ENCODE assay signal across 20 cellular contexts in genomic region chr17:2974347-2974746, GRCh38.
DNase-seq lines count a peak whose midpoint lies in the region; ATAC-seq and TF ChIP-seq lines count a peak whose summit lies in the region.
"Had no signal": no experiment of that assay in that cellular context is flagged by ENCODE, and none has a peak within 500 bp of the region (broad histone marks: within the 10 kb centered on the region; RNA-seq: fewer than 3 reads in every experiment).

No MANE protein-coding gene starts in this region.

- H3K4me1 Mint-ChIP-seq in activated naive CD4-positive, alpha-beta T cell treated with anti-CD3 and anti-CD28 coated beads, Interleukin-2, amount 50 U/mL, for 24 hours: no peaks in the 10 kb centered on the region
- H3K4me1 Mint-ChIP-seq in Caco-2 (ENCODE audit: low read depth, unreplicated experiment): no peaks in the 10 kb centered on the region
- H3K4me1 Mint-ChIP-seq in immature natural killer cell: peaks cover 8 to 37% of the 10 kb centered on the region in 2 donors
- H3K4me1 Mint-ChIP-seq in activated CD8-positive, alpha-beta memory T cell treated with anti-CD3 and anti-CD28 coated beads, Interleukin-2, amount 10 ng/mL, durations not matched to agents 7 days and 5 days: no peaks in the 10 kb centered on the region
- H3K4me1 Mint-ChIP-seq: CD14-positive monocyte; CD8-positive, alpha-beta memory T cell had no signal

- H3K9me3 ChIP-seq in Caco-2 (no peaks in the 10 kb centered on the region), HEK293 (ENCODE audit: control insufficient read depth, insufficient read depth, low read depth, low read length) (no peaks in the 10 kb centered on the region)
- H3K9me3 ChIP-seq: BE2C had no signal

- H3K4me1 ChIP-seq in Caco-2 (peaks cover 9% of the 10 kb centered on the region; the same call in 1 of the 2 replicates), HEK293 (ENCODE audit: control insufficient read depth, insufficient read depth, low read length) (peaks cover 6% of the 10 kb centered on the region; the same call in 1 of the 2 replicates)
- H3K4me1 ChIP-seq: BE2C had no signal

- intact Hi-C loops in Caco-2 (cut with micrococcal nuclease; ENCODE audit: unreplicated experiment): no loop called here

- no peaks in the 10 kb centered on the region for H3K27me3 ChIP-seq in Caco-2 (replicated peaks; ENCODE audit: control insufficient read depth, insufficient read depth, low read length)
- H3K27me3 ChIP-seq: BE2C; BLaER1 treated with 17β-estradiol and CSF1 and Interleukin-3, amounts not matched to agents 10 nM and 100 nM had no signal

- BruUV-seq in Caco-2 (replicated peaks; lab: Mats Ljungman, UMichigan): no TSS peak

- no peaks in the 10 kb centered on the region for H3K9me3 Mint-ChIP-seq in activated naive CD4-positive, alpha-beta T cell treated with anti-CD3 and anti-CD28 coated beads, Interleukin-2, amount 50 U/mL, for 24 hours
- H3K9me3 Mint-ChIP-seq in Caco-2 (ENCODE audit: unreplicated experiment) (peaks cover 10% of the 10 kb centered on the region), immature natural killer cell (no peaks in the 10 kb centered on the region)
- H3K9me3 Mint-ChIP-seq in activated CD8-positive, alpha-beta memory T cell treated with anti-CD3 and anti-CD28 coated beads, Interleukin-2, amount 10 ng/mL, durations not matched to agents 7 days and 5 days (ENCODE audit: low read depth): no peaks in the 10 kb centered on the region
- H3K9me3 Mint-ChIP-seq: CD4-positive, alpha-beta T cell; CD8-positive, alpha-beta memory T cell had no signal

- H3K36me3 ChIP-seq in Caco-2 (ENCODE audit: control insufficient read depth, insufficient read depth, low read length): no peaks in the 10 kb centered on the region
- no peaks in the 10 kb centered on the region for H3K36me3 ChIP-seq in HEK293 (ENCODE audit: control insufficient read depth in 2 of 2, insufficient read depth in 1 of 2, low read length in 2 of 2)
- H3K36me3 ChIP-seq: BE2C had no signal

- ATAC-seq in activated CD8-positive, alpha-beta memory T cell treated with anti-CD3 and anti-CD28 coated beads, Interleukin-2, amount 10 ng/mL, durations not matched to agents 7 days and 5 days: no peak
- ATAC-seq: A549 had no signal

- TF ChIP-seq CTCF in Caco-2 (IDR thresholded peaks at IDR 0.05; ENCODE audit: insufficient read depth in 1 of 2, low read depth in 1 of 2, low read length in 1 of 2, severe bottlenecking in 1 of 2, unreplicated experiment in 1 of 2) (no peak), HEK293 (tag by site-specific recombination; IDR thresholded peaks at IDR 0.05) (no peak)

- CTCF ChIA-PET in Caco-2 (lab: Charles Lee): no interaction called here
- CTCF ChIA-PET in HEK293 (lab: Yijun Ruan, JAX): no interaction called here
- CTCF ChIA-PET in activated CD8-positive, alpha-beta memory T cell treated with anti-CD3 and anti-CD28 coated beads, Interleukin-2, amount 10 ng/mL, durations not matched to agents 7 days and 5 days (lab: Charles Lee): no interaction called here

- H3K27ac Mint-ChIP-seq in activated naive CD4-positive, alpha-beta T cell treated with anti-CD3 and anti-CD28 coated beads, Interleukin-2, amount 50 U/mL, for 24 hours: peak overlapping the region; percentile 19
- peak overlapping the region; percentile 18 for H3K27ac Mint-ChIP-seq in Caco-2 (ENCODE audit: unreplicated experiment)
- peak overlapping the region in 4 of 6 donors; percentile 14 to 77 (median 34) for H3K27ac Mint-ChIP-seq in immature natural killer cell
- no peak overlapping the region for H3K27ac Mint-ChIP-seq in activated CD8-positive, alpha-beta memory T cell treated with anti-CD3 and anti-CD28 coated beads, Interleukin-2, amount 10 ng/mL, durations not matched to agents 7 days and 5 days
- H3K27ac Mint-ChIP-seq: CD4-positive, alpha-beta T cell; CD8-positive, alpha-beta memory T cell had no signal

- no peaks in the 10 kb centered on the region for H3K27me3 Mint-ChIP-seq in activated naive CD4-positive, alpha-beta T cell treated with anti-CD3 and anti-CD28 coated beads, Interleukin-2, amount 50 U/mL, for 24 hours
- no peaks in the 10 kb centered on the region for H3K27me3 Mint-ChIP-seq in Caco-2 (ENCODE audit: insufficient read depth, unreplicated experiment)
- H3K27me3 Mint-ChIP-seq in immature natural killer cell (ENCODE audit: low read depth in 3 of 3): peaks cover 3 to 37% (median 9%) of the 10 kb centered on the region in 3 donors
- no peaks in the 10 kb centered on the region for H3K27me3 Mint-ChIP-seq in activated CD8-positive, alpha-beta memory T cell treated with anti-CD3 and anti-CD28 coated beads, Interleukin-2, amount 10 ng/mL, durations not matched to agents 7 days and 5 days
- H3K27me3 Mint-ChIP-seq: CD4-positive, alpha-beta T cell had no signal

- no peak overlapping the region for H3K4me3 Mint-ChIP-seq in activated naive CD4-positive, alpha-beta T cell treated with anti-CD3 and anti-CD28 coated beads, Interleukin-2, amount 50 U/mL, for 24 hours
- peak overlapping the region; percentile 74 for H3K4me3 Mint-ChIP-seq in Caco-2 (ENCODE audit: unreplicated experiment)
- H3K4me3 Mint-ChIP-seq in immature natural killer cell: no peak overlapping the region
- no peak overlapping the region for H3K4me3 Mint-ChIP-seq in activated CD8-positive, alpha-beta memory T cell treated with anti-CD3 and anti-CD28 coated beads, Interleukin-2, amount 10 ng/mL, durations not matched to agents 7 days and 5 days
- H3K4me3 Mint-ChIP-seq: CD14-positive monocyte; CD4-positive, alpha-beta T cell; CD8-positive, alpha-beta memory T cell had no signal

- POLR2A ChIA-PET in Caco-2 (lab: Charles Lee): interaction anchor here (0.6 kb wide), 1 partner anchor 1174 kb away, joined by 3 read pairs; no protein-coding TSS in a partner anchor
- POLR2A ChIA-PET in HEK293 (lab: Yijun Ruan, JAX): no interaction called here

- DNase-seq in activated naive CD4-positive, alpha-beta T cell (lab: John Stamatoyannopoulos, UW): no peak
- no peak for DNase-seq in Caco-2
- no peak for DNase-seq in immature natural killer cell
- no peak for DNase-seq in activated CD8-positive, alpha-beta memory T cell treated with anti-CD3 and anti-CD28 coated beads, Interleukin-2, amount 10 ng/mL, durations not matched to agents 7 days and 5 days
- DNase-seq in ureter (ENCODE audit: low spot score): no peak
- DNase-seq: 8988T; ACHN; AML-193; BE2C; CD4-positive, alpha-beta T cell; CD8-positive, alpha-beta memory T cell; DMS153; DND-41; GOT3; HCEC 1CT had no signal

- peaks cover 2% of the 10 kb centered on the region for H3K36me3 Mint-ChIP-seq in activated naive CD4-positive, alpha-beta T cell treated with anti-CD3 and anti-CD28 coated beads, Interleukin-2, amount 50 U/mL, for 24 hours
- H3K36me3 Mint-ChIP-seq in Caco-2 (ENCODE audit: insufficient read depth, unreplicated experiment) (peaks cover 15% of the 10 kb centered on the region), immature natural killer cell (peaks cover 8 to 28% (median 10%) of the 10 kb centered on the region in 3 donors)
- H3K36me3 Mint-ChIP-seq in activated CD8-positive, alpha-beta memory T cell treated with anti-CD3 and anti-CD28 coated beads, Interleukin-2, amount 10 ng/mL, durations not matched to agents 7 days and 5 days: no peaks in the 10 kb centered on the region

- no peak overlapping the region for H3K27ac ChIP-seq in HEK293 (ENCODE audit: extremely low read depth, low read depth, low read length)
- H3K27ac ChIP-seq: A549; BLaER1 treated with 17β-estradiol and CSF1 and Interleukin-3, amounts not matched to agents 10 nM and 100 nM had no signal

- H3K4me3 ChIP-seq in Caco-2 (ENCODE audit: low read depth, low read length) (no peak overlapping the region), HEK293 (ENCODE audit: low read depth, low read length) (no peak overlapping the region)
- H3K4me3 ChIP-seq: A549; BLaER1 treated with 17β-estradiol and CSF1 and Interleukin-3, amounts not matched to agents 10 nM and 100 nM had no signal

TF ChIP-seq in HEK293, 187 proteins besides CTCF, POLR2A, EP300 and RAD21:
- peak; percentile 87 for TF ChIP-seq SETDB1 (IDR thresholded peaks at IDR 0.05; ENCODE audit: insufficient read length, low read length)
- TF ChIP-seq ZNF600 (tag by site-specific recombination; IDR thresholded peaks at IDR 0.05): no peak
- TF ChIP-seq ZNF292 (tag by site-specific recombination; IDR thresholded peaks at IDR 0.05; ENCODE audit: borderline replicate concordance, low read depth): no peak
- TF ChIP-seq ZNF624 (tag by site-specific recombination; IDR thresholded peaks at IDR 0.05): peak; percentile 97
- TF ChIP-seq ZFP69B (tag by site-specific recombination; IDR thresholded peaks at IDR 0.05): no peak
- no peak for TF ChIP-seq HOXD13 (CRISPR knock-in tag; IDR thresholded peaks at IDR 0.05; ENCODE audit: borderline replicate concordance)
- TF ChIP-seq ZNF157 (tag by site-specific recombination; IDR thresholded peaks at IDR 0.05): no peak
- no peak for TF ChIP-seq ZNF133 (tag by site-specific recombination; IDR thresholded peaks at IDR 0.05)
